ENCODE assay signal across 8 cellular contexts in genomic region chr18:63421514-63421913, GRCh38. TPM values are rescaled to one million over a fixed set of nuclear protein-coding genes. Genes with fewer than 3 reads are reported as not detected.
DNase-seq lines count a peak whose midpoint lies in the region; ATAC-seq, FAIRE-seq and TF ChIP-seq lines count a peak whose summit lies in the region.

No MANE protein-coding gene starts in this region.

- POLR2A ChIA-PET in activated CD8-positive, alpha-beta T cell treated with anti-CD3 and anti-CD28 coated beads, Interleukin-2, amount 10 ng/mL, durations not matched to agents 7 days and 5 days (lab: Charles Lee): interaction anchor here (0.6 to 2.0 kb wide), 10 partner anchors 11 to 915 kb away, joined by 4 to 26 read pairs (median 6); partner anchors contain the start of gene KDSR

- peaks cover 0 to 4% (median 0%) of the 10 kb centered on the region in 5 donors for H3K27me3 ChIP-seq in subcutaneous abdominal adipose tissue (ENCODE audit: control insufficient read depth in 5 of 5, insufficient read depth in 4 of 5, low read length in 5 of 5)

- H3K9ac ChIP-seq in subcutaneous abdominal adipose tissue (ENCODE audit: low read length in 5 of 5): peak overlapping the region; percentile 89 to 98 (median 94)

- peaks cover 22% of the 10 kb centered on the region for H3K36me3 Mint-ChIP-seq in activated CD8-positive, alpha-beta T cell treated with anti-CD3 and anti-CD28 coated beads, Interleukin-2, amount 10 ng/mL, durations not matched to agents 7 days and 5 days (ENCODE audit: low read depth)

- peaks cover 23% of the 10 kb centered on the region for H3K4me1 Mint-ChIP-seq in activated CD8-positive, alpha-beta T cell treated with anti-CD3 and anti-CD28 coated beads, Interleukin-2, amount 10 ng/mL, durations not matched to agents 7 days and 5 days (ENCODE audit: low read depth)

- CTCF ChIA-PET in activated CD8-positive, alpha-beta T cell treated with anti-CD3 and anti-CD28 coated beads, Interleukin-2, amount 10 ng/mL, durations not matched to agents 7 days and 5 days (lab: Charles Lee): interaction anchor here (0.8 to 1.5 kb wide), 3 partner anchors 14 to 83 kb away, joined by 3 to 5 read pairs (median 4); no protein-coding TSS in a partner anchor

- no peak for TF ChIP-seq POLR2A in GM12892 (IDR thresholded peaks at IDR 0.05; ENCODE audit: low read depth, low read length)

- no peaks in the 10 kb centered on the region for H3K9me3 Mint-ChIP-seq in activated CD8-positive, alpha-beta T cell treated with anti-CD3 and anti-CD28 coated beads, Interleukin-2, amount 10 ng/mL, durations not matched to agents 7 days and 5 days (ENCODE audit: insufficient read depth)

- peak overlapping the region; percentile 98 for H3K4me3 ChIP-seq in iPS-18c (ENCODE audit: insufficient read depth, low read depth, low read length)
- H3K4me3 ChIP-seq in subcutaneous abdominal adipose tissue (ENCODE audit: low read depth in 1 of 5, low read length in 5 of 5): peak overlapping the region; percentile 83 to 98 (median 95)

- H3K36me3 ChIP-seq in subcutaneous abdominal adipose tissue (ENCODE audit: control insufficient read depth in 5 of 5, insufficient read depth in 5 of 5, low read length in 5 of 5): peaks cover 0 to 24% (median 9%) of the 10 kb centered on the region in 5 donors

- peak overlapping the region; percentile 98 for H3K27ac ChIP-seq in subcutaneous abdominal adipose tissue (ENCODE audit: low read depth, low read length)

- peak overlapping the region; percentile 98 for H3K4me3 Mint-ChIP-seq in activated CD8-positive, alpha-beta T cell treated with anti-CD3 and anti-CD28 coated beads, Interleukin-2, amount 10 ng/mL, durations not matched to agents 7 days and 5 days

- H3K27me3 Mint-ChIP-seq in activated CD8-positive, alpha-beta T cell treated with anti-CD3 and anti-CD28 coated beads, Interleukin-2, amount 10 ng/mL, durations not matched to agents 7 days and 5 days (ENCODE audit: low read depth): no peaks in the 10 kb centered on the region

- peak overlapping the region; percentile 98 for H3K27ac Mint-ChIP-seq in activated CD8-positive, alpha-beta T cell treated with anti-CD3 and anti-CD28 coated beads, Interleukin-2, amount 10 ng/mL, durations not matched to agents 7 days and 5 days

- FAIRE-seq in GM12892 (lab: Jason Lieb, UNC): no peak

- peaks cover 6 to 21% (median 15%) of the 10 kb centered on the region in 5 donors for H3K4me1 ChIP-seq in subcutaneous abdominal adipose tissue (ENCODE audit: control insufficient read depth in 5 of 5, insufficient read depth in 5 of 5, low read length in 5 of 5)

- peak; percentile 14 for DNase-seq in NCI-H748 treated with DMSO at 0.1 percent for 48 hours (lab: John Stamatoyannopoulos, UW)
- DNase-seq in NCI-H748 (lab: John Stamatoyannopoulos, UW; ENCODE audit: unreplicated experiment): no peak
- no peak for DNase-seq in activated CD8-positive, alpha-beta T cell treated with anti-CD3 and anti-CD28 coated beads, Interleukin-2, amount 10 ng/mL, durations not matched to agents 7 days and 5 days
- no peak for DNase-seq in GM12892 (ENCODE audit: insufficient read length)
- no peak for DNase-seq in NOMO-1 (lab: John Stamatoyannopoulos, UW; ENCODE audit: unreplicated experiment in 2 of 2)

- ATAC-seq in activated CD8-positive, alpha-beta T cell treated with anti-CD3 and anti-CD28 coated beads, Interleukin-2, amount 10 ng/mL, durations not matched to agents 7 days and 5 days: no peak
- no peak for ATAC-seq in HG02610 (IDR thresholded peaks at IDR 0.05; ENCODE audit: unreplicated experiment)

- no peaks in the 10 kb centered on the region for H3K9me3 ChIP-seq in iPS-18c (ENCODE audit: control insufficient read depth, insufficient read depth, low read length)
- no peaks in the 10 kb centered on the region for H3K9me3 ChIP-seq in subcutaneous abdominal adipose tissue (ENCODE audit: control insufficient read depth in 5 of 5, low read length in 5 of 5)

RNA-seq across cellular contexts. Expression of gene VPS4B, which starts 0.8 kb away (rescaled TPM):
- total RNA-seq in activated CD8-positive, alpha-beta T cell treated with anti-CD3 and anti-CD28 coated beads, Interleukin-2, amount 10 ng/mL, durations not matched to agents 7 days and 5 days: 10 to 100 TPM; 62.8 to 67.2 TPM
- polyA plus RNA-seq in GM12892 (2012; ENCODE audit: missing spikeins): 25.5 TPM

RNA-seq across cellular contexts. Expression of gene KDSR, which starts 54.5 kb away (rescaled TPM):
- 10 to 100 TPM; 38.2 to 38.4 TPM for total RNA-seq in activated CD8-positive, alpha-beta T cell treated with anti-CD3 and anti-CD28 coated beads, Interleukin-2, amount 10 ng/mL, durations not matched to agents 7 days and 5 days
- polyA plus RNA-seq in GM12892 (2012; ENCODE audit: missing spikeins): 17.8 TPM

RNA-seq across cellular contexts. Expression of gene SERPINB5, which starts 55.2 kb away (rescaled TPM):
- total RNA-seq in activated CD8-positive, alpha-beta T cell treated with anti-CD3 and anti-CD28 coated beads, Interleukin-2, amount 10 ng/mL, durations not matched to agents 7 days and 5 days: not detected
- polyA plus RNA-seq in GM12892 (2012; ENCODE audit: missing spikeins): not detected
